In the genomic region with DNA sequence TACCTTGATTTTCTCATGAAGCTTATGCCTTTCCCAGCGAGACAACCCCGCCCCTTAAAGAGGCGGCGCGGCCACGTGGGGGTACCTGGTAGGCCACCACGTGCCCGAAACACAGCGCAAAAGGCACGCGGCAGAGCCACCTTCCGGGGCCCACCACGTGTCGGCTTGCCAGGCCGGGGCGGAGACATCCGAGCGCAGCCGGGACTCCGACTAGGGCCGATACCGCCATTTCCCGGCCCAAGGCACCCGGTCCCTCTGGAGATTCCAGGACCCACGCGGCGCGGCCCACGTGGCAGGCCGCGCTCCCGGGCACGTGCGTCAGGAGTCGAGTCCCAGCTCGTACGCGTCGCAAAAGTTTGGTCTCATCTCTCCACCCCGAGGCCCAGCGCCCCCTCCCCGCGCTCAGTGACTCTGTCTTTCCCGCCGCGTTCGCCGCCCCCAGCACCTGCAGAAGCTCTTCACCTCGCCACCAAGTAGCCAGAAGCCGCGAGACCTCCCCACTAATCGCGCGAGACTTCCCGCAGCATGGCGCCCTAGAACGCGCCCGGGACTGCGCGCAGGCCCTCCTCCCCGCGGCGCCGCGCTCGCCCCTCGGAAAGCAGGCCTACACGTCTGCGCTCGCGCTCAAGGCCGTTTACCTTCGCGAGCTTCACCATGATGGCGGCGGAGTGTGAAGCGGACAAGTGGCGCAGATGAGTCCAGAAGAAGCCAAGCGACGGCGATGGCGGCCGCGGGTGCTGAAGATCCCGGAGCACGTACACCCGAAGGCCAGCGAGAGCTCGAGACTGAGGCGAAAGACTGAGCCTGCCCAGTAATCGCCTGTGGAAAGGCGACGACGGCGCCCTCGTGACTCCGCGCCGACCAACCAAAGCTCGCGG, we compare ENCODE assay signal across 8 cellular contexts. TPM values are rescaled to one million over a fixed set of nuclear protein-coding genes. Genes with fewer than 3 reads are reported as not detected.
A peak's percentile ranks its signal among the peaks of the same experiment; 100 is the strongest.
DNase-seq lines count a peak whose midpoint lies in the region; ATAC-seq and TF ChIP-seq lines count a peak whose summit lies in the region.

A gene with protein sequence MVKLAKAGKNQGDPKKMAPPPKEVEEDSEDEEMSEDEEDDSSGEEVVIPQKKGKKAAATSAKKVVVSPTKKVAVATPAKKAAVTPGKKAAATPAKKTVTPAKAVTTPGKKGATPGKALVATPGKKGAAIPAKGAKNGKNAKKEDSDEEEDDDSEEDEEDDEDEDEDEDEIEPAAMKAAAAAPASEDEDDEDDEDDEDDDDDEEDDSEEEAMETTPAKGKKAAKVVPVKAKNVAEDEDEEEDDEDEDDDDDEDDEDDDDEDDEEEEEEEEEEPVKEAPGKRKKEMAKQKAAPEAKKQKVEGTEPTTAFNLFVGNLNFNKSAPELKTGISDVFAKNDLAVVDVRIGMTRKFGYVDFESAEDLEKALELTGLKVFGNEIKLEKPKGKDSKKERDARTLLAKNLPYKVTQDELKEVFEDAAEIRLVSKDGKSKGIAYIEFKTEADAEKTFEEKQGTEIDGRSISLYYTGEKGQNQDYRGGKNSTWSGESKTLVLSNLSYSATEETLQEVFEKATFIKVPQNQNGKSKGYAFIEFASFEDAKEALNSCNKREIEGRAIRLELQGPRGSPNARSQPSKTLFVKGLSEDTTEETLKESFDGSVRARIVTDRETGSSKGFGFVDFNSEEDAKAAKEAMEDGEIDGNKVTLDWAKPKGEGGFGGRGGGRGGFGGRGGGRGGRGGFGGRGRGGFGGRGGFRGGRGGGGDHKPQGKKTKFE (minus strand): TSS at position 787 of the 878 bp plus-strand sequence. CDS start 131 bp downstream, at position 656.

- TF ChIP-seq CTCF in DND-41 (IDR thresholded peaks at IDR 0.05; ENCODE audit: borderline replicate concordance, extremely low read depth, low read length, poor library complexity, severe bottlenecking) (no peak), KMS-11 (conservative IDR thresholded peaks at IDR 0.05; ENCODE audit: low read depth, low read length) (no peak), fibroblast of pulmonary artery (IDR thresholded peaks at IDR 0.05; ENCODE audit: low read length, missing control alignments) (no peak)

- ATAC-seq in DND-41 (ENCODE audit: insufficient read depth, low read depth) (peak; percentile 91), GM21737 (IDR thresholded peaks at IDR 0.05; ENCODE audit: unreplicated experiment) (peak; percentile 86)

- peak within 1 kb of the TSS; percentile 87 for H3K4me2 ChIP-seq in DND-41 (ENCODE audit: insufficient read depth, low read length)
- H3K4me2 ChIP-seq in KMS-11: peak within 1 kb of the TSS; percentile 79

- peak within 1 kb of the TSS; percentile 75 to 85 for H3K4me3 ChIP-seq in DND-41 (ENCODE audit: low read depth in 1 of 2, low read length in 2 of 2)
- H3K4me3 ChIP-seq in KMS-11 (IDR thresholded peaks at IDR 0.05; ENCODE audit: insufficient read depth, low read depth, low read length): peak within 1 kb of the TSS; percentile 66
- peak within 1 kb of the TSS; percentile 77 for H3K4me3 ChIP-seq in fibroblast of pulmonary artery (replicated peaks; ENCODE audit: low read depth, low read length)
- peak within 1 kb of the TSS; percentile 77 for H3K4me3 ChIP-seq in neuron (ENCODE audit: low read length)
- peak within 1 kb of the TSS; percentile 71 to 97 (median 92) for H3K4me3 ChIP-seq in subcutaneous abdominal adipose tissue (ENCODE audit: low read depth in 1 of 5, low read length in 5 of 5)

- H3K79me2 ChIP-seq in DND-41 (ENCODE audit: insufficient read depth, low read length) (peaks cover 65% of the 10 kb centered on the region), KMS-11 (ENCODE audit: insufficient read depth, low read depth) (peaks cover 64% of the 10 kb centered on the region)

- H3K27me3 ChIP-seq in DND-41 (ENCODE audit: insufficient read depth, low read length, poor library complexity) (no peaks in the 10 kb centered on the region), KMS-11 (ENCODE audit: insufficient read depth, low read depth) (no peaks in the 10 kb centered on the region), neuron (ENCODE audit: insufficient read depth, low read length) (no peaks in the 10 kb centered on the region), subcutaneous abdominal adipose tissue (ENCODE audit: control insufficient read depth in 5 of 5, insufficient read depth in 4 of 5, low read length in 5 of 5) (no peaks in the 10 kb centered on the region)

- H3K36me3 ChIP-seq in DND-41 (ENCODE audit: insufficient read depth, low read length) (peaks cover 50% of the 10 kb centered on the region), KMS-11 (ENCODE audit: insufficient read depth) (peaks cover 39% of the 10 kb centered on the region), neuron (ENCODE audit: insufficient read depth, low read length) (peaks cover 41% of the 10 kb centered on the region), subcutaneous abdominal adipose tissue (ENCODE audit: control insufficient read depth in 5 of 5, insufficient read depth in 5 of 5, low read length in 5 of 5) (peaks cover 31 to 39% (median 39%) of the 10 kb centered on the region in 5 donors)

- H4K20me1 ChIP-seq in DND-41 (ENCODE audit: insufficient read depth, low read length): peaks cover 50% of the 10 kb centered on the region
- peaks cover 44% of the 10 kb centered on the region for H4K20me1 ChIP-seq in KMS-11 (ENCODE audit: insufficient read depth)

- H2AFZ ChIP-seq in DND-41 (ENCODE audit: low read depth, low read length): peak within 1 kb of the TSS; percentile 86
- H2AFZ ChIP-seq in KMS-11 (ENCODE audit: low read depth): peak within 1 kb of the TSS; percentile 82
- peak within 1 kb of the TSS; percentile 65 for H2AFZ ChIP-seq in neuron (ENCODE audit: low read depth, low read length)

- H3K27ac ChIP-seq in DND-41 (ENCODE audit: low read length) (peak within 1 kb of the TSS; percentile 99), KMS-11 (peak within 1 kb of the TSS; percentile 99), subcutaneous abdominal adipose tissue (ENCODE audit: low read depth, low read length) (peak within 1 kb of the TSS; percentile 95)

- H3K9ac ChIP-seq in DND-41 (ENCODE audit: low read depth, low read length) (peak within 1 kb of the TSS; percentile 95), KMS-11 (peak within 1 kb of the TSS; percentile 100), subcutaneous abdominal adipose tissue (ENCODE audit: low read length in 5 of 5) (peak within 1 kb of the TSS; percentile 63 to 94 (median 91))

- peak; percentile 89 for DNase-seq in DND-41
- peak; percentile 98 for DNase-seq in RPMI7951 (ENCODE audit: low read depth)
- DNase-seq in activated T-helper 1 cell treated with anti-CD3 and anti-CD28 coated beads, Interleukin-2, amount 50 U/mL, for 16 hours (ENCODE audit: low read depth in 1 of 2, low spot score in 1 of 2): peak; percentile 67 to 81
- DNase-seq in fibroblast of pulmonary artery (ENCODE audit: low read depth): peak; percentile 98

- no peaks in the 10 kb centered on the region for H3K9me3 ChIP-seq in DND-41 (ENCODE audit: insufficient read depth, low read length, severe bottlenecking)
- no peaks in the 10 kb centered on the region for H3K9me3 ChIP-seq in neuron (ENCODE audit: low read length)
- no peaks in the 10 kb centered on the region for H3K9me3 ChIP-seq in subcutaneous abdominal adipose tissue (ENCODE audit: control insufficient read depth in 5 of 5, low read length in 5 of 5)

- H3K4me1 ChIP-seq in DND-41 (ENCODE audit: insufficient read depth, low read length): peaks cover 44% of the 10 kb centered on the region
- H3K4me1 ChIP-seq in KMS-11 (ENCODE audit: low read depth, poor library complexity, severe bottlenecking): peaks cover 41% of the 10 kb centered on the region
- H3K4me1 ChIP-seq in neuron (ENCODE audit: insufficient read depth, low read length): peaks cover 28% of the 10 kb centered on the region
- H3K4me1 ChIP-seq in subcutaneous abdominal adipose tissue (ENCODE audit: control insufficient read depth in 5 of 5, insufficient read depth in 5 of 5, low read length in 5 of 5): peaks cover 9 to 38% (median 30%) of the 10 kb centered on the region in 5 donors

RNA-seq across cellular contexts. Expression of the gene that starts here (rescaled TPM):
- 118 and 133 TPM in 2 replicates for total RNA-seq in RPMI7951 (2014; rRNA removed; shearing (Covaris generic))

Comparison
In these comparisons a context has a peak if more than half of its experiments do, and no peak if none do; other contexts are left out.
1. Peak in every context shown above with its lines: DNase-seq, ATAC-seq, H3K4me3 ChIP-seq and H3K27ac ChIP-seq.